In the genomic region with DNA sequence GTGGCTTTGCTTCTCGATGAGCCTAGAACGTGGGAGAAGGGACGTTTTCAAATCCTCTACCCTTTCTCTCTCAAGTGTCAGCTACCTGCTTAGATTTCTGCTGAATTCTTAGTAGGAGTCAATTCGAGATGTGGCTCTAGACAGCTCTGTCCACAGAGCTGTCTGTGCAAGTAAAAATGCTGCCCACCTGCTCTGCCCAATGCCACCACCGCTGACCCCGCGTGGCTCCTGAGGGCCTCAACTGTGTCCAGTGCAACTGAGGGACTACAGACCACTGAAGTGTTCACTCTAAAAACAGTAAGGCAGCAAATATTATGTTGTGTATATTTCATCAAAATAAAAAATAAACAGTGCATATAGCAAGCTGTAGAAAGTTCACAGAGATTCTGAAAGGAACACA, we compare ENCODE assay signal across 39 cellular contexts.
"Had no signal": no experiment of that assay in that cellular context is flagged by ENCODE, and none has a peak within 500 bp of the region (broad histone marks: within the 10 kb centered on the region; RNA-seq: fewer than 3 reads in every experiment).

No MANE protein-coding gene starts in this region.

- H3K4me3 Mint-ChIP-seq: activated naive CD4-positive, alpha-beta T cell treated with anti-CD3 and anti-CD28 coated beads for 36 hours; activated naive CD4-positive, alpha-beta T cell treated with anti-CD3 and anti-CD28 coated beads, Interleukin-2, amount 50 U/mL, for 24 hours; activated naive CD8-positive, alpha-beta T cell; activated naive CD8-positive, alpha-beta T cell treated with anti-CD3 and anti-CD28 coated beads for 36 hours; activated naive CD8-positive, alpha-beta T cell treated with anti-CD3 and anti-CD28 coated beads, Interleukin-2, amount 10 ng/mL, durations not matched to agents 7 days and 5 days; activated naive CD8-positive, alpha-beta T cell treated with anti-CD3 and anti-CD28 coated beads, Interleukin-2, amount 50 U/mL, for 24 hours; activated T-cell treated with anti-CD3 and anti-CD28 coated beads, Interleukin-2, amount 50 U/mL, for 24 hours; activated T-cell treated with anti-CD3 and anti-CD28 coated beads, Interleukin-2, amount 50 U/mL, for 4 hours; activated T-cell treated with anti-CD3 and anti-CD28 coated beads, Interleukin-2, amount 50 U/mL, for 72 hours; activated T-helper 1 cell treated with anti-CD3 and anti-CD28 coated beads, Interleukin-12 subunit alpha, Interleukin-12 subunit beta, Interleukin-2, Interleukin-4 antibody, amounts not matched to agents 30 ng/mL and 10 ng/mL and 1 ng/mL, durations not matched to agents 14 hours and 24 hours and 36 hours; activated T-helper 17 cell treated with anti-CD3 and anti-CD28 coated beads, Interleukin-2, amount 50 U/mL, for 72 hours; brain; central memory CD8-positive, alpha-beta T cell had no signal

- H3K36me3 ChIP-seq: adrenal gland, ascending aorta, brain microvascular endothelial cell, breast epithelium, cardiac muscle cell had no signal

- H3K4me1 Mint-ChIP-seq: activated naive CD4-positive, alpha-beta T cell treated with anti-CD3 and anti-CD28 coated beads, Interleukin-2, amount 50 U/mL, for 24 hours; activated naive CD8-positive, alpha-beta T cell treated with anti-CD3 and anti-CD28 coated beads for 36 hours; activated naive CD8-positive, alpha-beta T cell treated with anti-CD3 and anti-CD28 coated beads, Interleukin-2, amount 10 ng/mL, durations not matched to agents 7 days and 5 days; activated naive CD8-positive, alpha-beta T cell treated with anti-CD3 and anti-CD28 coated beads, Interleukin-2, amount 50 U/mL, for 24 hours; activated T-helper 17 cell treated with anti-CD3 and anti-CD28 coated beads, Interleukin-2, amount 50 U/mL, for 72 hours; brain; central memory CD8-positive, alpha-beta T cell had no signal

- H3K9me3 ChIP-seq: adrenal gland, ascending aorta, body of pancreas, breast epithelium had no signal

- FAIRE-seq: astrocyte, bronchial epithelial cell had no signal

- H3K27ac ChIP-seq: adrenal gland, ascending aorta, body of pancreas, brain microvascular endothelial cell, breast epithelium, cardiac muscle cell had no signal

- DNase-seq: activated effector memory CD4-positive, alpha-beta T cell treated with anti-CD3 and anti-CD28 coated beads, Interleukin-2, amount 50 U/mL, for 16 hours; activated effector memory CD4-positive, alpha-beta T cell treated with Interleukin-2 at 50 U/mL for 16 hours; activated gamma-delta T cell; activated gamma-delta T cell treated with Interleukin-2 at 50 U/mL for 16 hours; activated naive CD4-positive, alpha-beta T cell; activated naive CD4-positive, alpha-beta T cell treated with anti-CD3 and anti-CD28 coated beads for 36 hours; activated naive CD4-positive, alpha-beta T cell treated with anti-CD3 and anti-CD28 coated beads, Interleukin-2, amount 50 U/mL, for 16 hours; activated naive CD4-positive, alpha-beta T cell treated with Interleukin-2 at 50 U/mL for 16 hours; activated naive CD8-positive, alpha-beta T cell treated with anti-CD3 and anti-CD28 coated beads for 36 hours; activated naive CD8-positive, alpha-beta T cell treated with anti-CD3 and anti-CD28 coated beads, Interleukin-2, amount 10 ng/mL, durations not matched to agents 7 days and 5 days; activated naive CD8-positive, alpha-beta T cell treated with anti-CD3 and anti-CD28 coated beads, Interleukin-2, amount 50 U/mL, for 24 hours; activated T-cell treated with anti-CD3 and anti-CD28 coated beads, Interleukin-2, amount 50 U/mL, for 1 hour; activated T-cell treated with anti-CD3 and anti-CD28 coated beads, Interleukin-2, amount 50 U/mL, for 24 hours; activated T-cell treated with anti-CD3 and anti-CD28 coated beads, Interleukin-2, amount 50 U/mL, for 4 hours; activated T-cell treated with anti-CD3 and anti-CD28 coated beads, Interleukin-2, amount 50 U/mL, for 48 hours; activated T-cell treated with anti-CD3 and anti-CD28 coated beads, Interleukin-2, amount 50 U/mL, for 72 hours; adrenal gland; amniotic stem cell; amygdala; anterior cingulate cortex; aorta; body of pancreas; brain microvascular endothelial cell; caudate nucleus; central memory CD4-positive, alpha-beta T cell; cerebellar nuclear complex had no signal

- H3K4me3 ChIP-seq: adrenal gland, ascending aorta, body of pancreas, breast epithelium, cardiac muscle cell had no signal

- H3K4me1 ChIP-seq: adrenal gland, ascending aorta, body of pancreas, breast epithelium had no signal

- H3K27me3 ChIP-seq: adrenal gland, ascending aorta, body of pancreas, brain microvascular endothelial cell, breast epithelium, cardiac muscle cell had no signal

- H3K9me3 Mint-ChIP-seq: activated naive CD4-positive, alpha-beta T cell treated with anti-CD3 and anti-CD28 coated beads for 36 hours; activated naive CD4-positive, alpha-beta T cell treated with anti-CD3 and anti-CD28 coated beads, Interleukin-2, amount 50 U/mL, for 24 hours; activated naive CD4-positive, alpha-beta T cell treated with anti-CD3 and anti-CD28 coated beads, Interleukin-2, amount 50 U/mL, for 72 hours; activated naive CD8-positive, alpha-beta T cell treated with anti-CD3 and anti-CD28 coated beads for 36 hours; activated naive CD8-positive, alpha-beta T cell treated with anti-CD3 and anti-CD28 coated beads, Interleukin-2, amount 10 ng/mL, durations not matched to agents 7 days and 5 days; activated naive CD8-positive, alpha-beta T cell treated with anti-CD3 and anti-CD28 coated beads, Interleukin-2, amount 50 U/mL, for 24 hours; activated T-cell treated with anti-CD3 and anti-CD28 coated beads, Interleukin-2, amount 50 U/mL, for 24 hours; activated T-cell treated with anti-CD3 and anti-CD28 coated beads, Interleukin-2, amount 50 U/mL, for 4 hours; activated T-cell treated with anti-CD3 and anti-CD28 coated beads, Interleukin-2, amount 50 U/mL, for 72 hours; activated T-helper 1 cell treated with anti-CD3 and anti-CD28 coated beads, Interleukin-12 subunit alpha, Interleukin-12 subunit beta, Interleukin-2, Interleukin-4 antibody, amounts not matched to agents 30 ng/mL and 10 ng/mL and 1 ng/mL, durations not matched to agents 14 hours and 24 hours and 36 hours; activated T-helper 17 cell treated with anti-CD3 and anti-CD28 coated beads, Interleukin-2, amount 50 U/mL, for 72 hours; activated T-helper 2 cell treated with anti-CD3 and anti-CD28 coated beads, Interferon-gamma antibody, Interleukin-2, Interleukin-4, amounts not matched to agents 10 μg/mL and 5 μg/mL and 100 μg/mL, durations not matched to agents 14 hours and 24 hours and 36 hours; brain had no signal

- H3K36me3 Mint-ChIP-seq: activated naive CD4-positive, alpha-beta T cell treated with anti-CD3 and anti-CD28 coated beads, Interleukin-2, amount 50 U/mL, for 24 hours; activated naive CD4-positive, alpha-beta T cell treated with anti-CD3 and anti-CD28 coated beads, Interleukin-2, amount 50 U/mL, for 72 hours; activated naive CD8-positive, alpha-beta T cell; activated naive CD8-positive, alpha-beta T cell treated with anti-CD3 and anti-CD28 coated beads for 36 hours; activated naive CD8-positive, alpha-beta T cell treated with anti-CD3 and anti-CD28 coated beads, Interleukin-2, amount 10 ng/mL, durations not matched to agents 7 days and 5 days; brain had no signal

- H3K27ac Mint-ChIP-seq: activated naive CD4-positive, alpha-beta T cell treated with anti-CD3 and anti-CD28 coated beads for 36 hours; activated naive CD4-positive, alpha-beta T cell treated with anti-CD3 and anti-CD28 coated beads, Interleukin-2, amount 50 U/mL, for 24 hours; activated naive CD4-positive, alpha-beta T cell treated with anti-CD3 and anti-CD28 coated beads, Interleukin-2, amount 50 U/mL, for 72 hours; activated naive CD8-positive, alpha-beta T cell; activated naive CD8-positive, alpha-beta T cell treated with anti-CD3 and anti-CD28 coated beads for 36 hours; activated naive CD8-positive, alpha-beta T cell treated with anti-CD3 and anti-CD28 coated beads, Interleukin-2, amount 10 ng/mL, durations not matched to agents 7 days and 5 days; activated naive CD8-positive, alpha-beta T cell treated with anti-CD3 and anti-CD28 coated beads, Interleukin-2, amount 50 U/mL, for 24 hours; activated T-cell treated with anti-CD3 and anti-CD28 coated beads, Interleukin-2, amount 50 U/mL, for 24 hours; activated T-cell treated with anti-CD3 and anti-CD28 coated beads, Interleukin-2, amount 50 U/mL, for 72 hours; activated T-helper 1 cell treated with anti-CD3 and anti-CD28 coated beads, Interleukin-12 subunit alpha, Interleukin-12 subunit beta, Interleukin-2, Interleukin-4 antibody, amounts not matched to agents 30 ng/mL and 10 ng/mL and 1 ng/mL, durations not matched to agents 14 hours and 24 hours and 36 hours; activated T-helper 17 cell treated with anti-CD3 and anti-CD28 coated beads, Interleukin-2, amount 50 U/mL, for 72 hours; activated T-helper 2 cell treated with anti-CD3 and anti-CD28 coated beads, Interferon-gamma antibody, Interleukin-2, Interleukin-4, amounts not matched to agents 10 μg/mL and 5 μg/mL and 100 μg/mL, durations not matched to agents 14 hours and 24 hours and 36 hours; brain had no signal
